Comparison of ENCODE assay signal across 1 cellular context in the genomic region with DNA sequence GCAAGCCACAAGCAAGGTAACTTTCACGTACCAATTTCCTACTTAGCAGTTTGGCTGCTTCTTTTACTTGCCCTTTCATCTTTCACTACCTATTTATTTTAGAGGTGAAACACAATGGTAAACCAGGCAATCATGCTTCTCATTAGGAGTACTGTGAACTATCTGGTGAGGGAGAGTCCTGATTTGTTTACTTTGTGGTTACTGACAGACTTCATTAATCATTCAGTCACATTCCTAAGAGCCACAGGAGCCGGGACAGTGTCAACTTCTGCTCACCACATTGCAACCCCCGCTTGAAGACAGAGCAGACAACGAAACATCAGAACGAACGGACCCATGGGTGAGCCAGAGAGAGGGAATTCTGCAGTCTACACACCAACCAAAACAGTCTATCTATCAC.
TF ChIP-seq lines count a peak whose summit lies in the region.

No MANE protein-coding gene starts in this region.

TF ChIP-seq in GM23338, 12 proteins besides CTCF, POLR2A, EP300 and RAD21 (continued from another document):
- TF ChIP-seq, protein P1, sequence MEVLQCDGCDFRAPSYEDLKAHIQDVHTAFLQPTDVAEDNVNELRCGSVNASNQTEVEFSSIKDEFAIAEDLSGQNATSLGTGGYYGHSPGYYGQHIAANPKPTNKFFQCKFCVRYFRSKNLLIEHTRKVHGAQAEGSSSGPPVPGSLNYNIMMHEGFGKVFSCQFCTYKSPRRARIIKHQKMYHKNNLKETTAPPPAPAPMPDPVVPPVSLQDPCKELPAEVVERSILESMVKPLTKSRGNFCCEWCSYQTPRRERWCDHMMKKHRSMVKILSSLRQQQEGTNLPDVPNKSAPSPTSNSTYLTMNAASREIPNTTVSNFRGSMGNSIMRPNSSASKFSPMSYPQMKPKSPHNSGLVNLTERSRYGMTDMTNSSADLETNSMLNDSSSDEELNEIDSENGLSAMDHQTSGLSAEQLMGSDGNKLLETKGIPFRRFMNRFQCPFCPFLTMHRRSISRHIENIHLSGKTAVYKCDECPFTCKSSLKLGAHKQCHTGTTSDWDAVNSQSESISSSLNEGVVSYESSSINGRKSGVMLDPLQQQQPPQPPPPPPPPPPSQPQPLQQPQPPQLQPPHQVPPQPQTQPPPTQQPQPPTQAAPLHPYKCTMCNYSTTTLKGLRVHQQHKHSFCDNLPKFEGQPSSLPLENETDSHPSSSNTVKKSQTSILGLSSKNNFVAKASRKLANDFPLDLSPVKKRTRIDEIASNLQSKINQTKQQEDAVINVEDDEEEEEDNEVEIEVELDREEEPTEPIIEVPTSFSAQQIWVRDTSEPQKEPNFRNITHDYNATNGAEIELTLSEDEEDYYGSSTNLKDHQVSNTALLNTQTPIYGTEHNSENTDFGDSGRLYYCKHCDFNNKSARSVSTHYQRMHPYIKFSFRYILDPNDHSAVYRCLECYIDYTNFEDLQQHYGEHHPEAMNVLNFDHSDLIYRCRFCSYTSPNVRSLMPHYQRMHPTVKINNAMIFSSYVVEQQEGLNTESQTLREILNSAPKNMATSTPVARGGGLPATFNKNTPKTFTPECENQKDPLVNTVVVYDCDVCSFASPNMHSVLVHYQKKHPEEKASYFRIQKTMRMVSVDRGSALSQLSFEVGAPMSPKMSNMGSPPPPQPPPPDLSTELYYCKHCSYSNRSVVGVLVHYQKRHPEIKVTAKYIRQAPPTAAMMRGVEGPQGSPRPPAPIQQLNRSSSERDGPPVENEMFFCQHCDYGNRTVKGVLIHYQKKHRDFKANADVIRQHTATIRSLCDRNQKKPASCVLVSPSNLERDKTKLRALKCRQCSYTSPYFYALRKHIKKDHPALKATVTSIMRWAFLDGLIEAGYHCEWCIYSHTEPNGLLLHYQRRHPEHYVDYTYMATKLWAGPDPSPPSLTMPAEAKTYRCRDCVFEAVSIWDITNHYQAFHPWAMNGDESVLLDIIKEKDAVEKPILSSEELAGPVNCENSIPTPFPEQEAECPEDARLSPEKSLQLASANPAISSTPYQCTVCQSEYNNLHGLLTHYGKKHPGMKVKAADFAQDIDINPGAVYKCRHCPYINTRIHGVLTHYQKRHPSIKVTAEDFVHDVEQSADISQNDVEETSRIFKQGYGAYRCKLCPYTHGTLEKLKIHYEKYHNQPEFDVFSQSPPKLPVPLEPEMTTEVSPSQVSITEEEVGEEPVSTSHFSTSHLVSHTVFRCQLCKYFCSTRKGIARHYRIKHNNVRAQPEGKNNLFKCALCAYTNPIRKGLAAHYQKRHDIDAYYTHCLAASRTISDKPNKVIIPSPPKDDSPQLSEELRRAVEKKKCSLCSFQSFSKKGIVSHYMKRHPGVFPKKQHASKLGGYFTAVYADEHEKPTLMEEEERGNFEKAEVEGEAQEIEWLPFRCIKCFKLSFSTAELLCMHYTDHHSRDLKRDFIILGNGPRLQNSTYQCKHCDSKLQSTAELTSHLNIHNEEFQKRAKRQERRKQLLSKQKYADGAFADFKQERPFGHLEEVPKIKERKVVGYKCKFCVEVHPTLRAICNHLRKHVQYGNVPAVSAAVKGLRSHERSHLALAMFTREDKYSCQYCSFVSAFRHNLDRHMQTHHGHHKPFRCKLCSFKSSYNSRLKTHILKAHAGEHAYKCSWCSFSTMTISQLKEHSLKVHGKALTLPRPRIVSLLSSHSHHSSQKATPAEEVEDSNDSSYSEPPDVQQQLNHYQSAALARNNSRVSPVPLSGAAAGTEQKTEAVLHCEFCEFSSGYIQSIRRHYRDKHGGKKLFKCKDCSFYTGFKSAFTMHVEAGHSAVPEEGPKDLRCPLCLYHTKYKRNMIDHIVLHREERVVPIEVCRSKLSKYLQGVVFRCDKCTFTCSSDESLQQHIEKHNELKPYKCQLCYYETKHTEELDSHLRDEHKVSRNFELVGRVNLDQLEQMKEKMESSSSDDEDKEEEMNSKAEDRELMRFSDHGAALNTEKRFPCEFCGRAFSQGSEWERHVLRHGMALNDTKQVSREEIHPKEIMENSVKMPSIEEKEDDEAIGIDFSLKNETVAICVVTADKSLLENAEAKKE (CRISPR knock-in tag; IDR thresholded peaks at IDR 0.05): no peak
- TF ChIP-seq EZH2phosphoT487 (IDR thresholded peaks at IDR 0.05; ENCODE audit: unreplicated experiment): no peak
- TF ChIP-seq, protein P2, sequence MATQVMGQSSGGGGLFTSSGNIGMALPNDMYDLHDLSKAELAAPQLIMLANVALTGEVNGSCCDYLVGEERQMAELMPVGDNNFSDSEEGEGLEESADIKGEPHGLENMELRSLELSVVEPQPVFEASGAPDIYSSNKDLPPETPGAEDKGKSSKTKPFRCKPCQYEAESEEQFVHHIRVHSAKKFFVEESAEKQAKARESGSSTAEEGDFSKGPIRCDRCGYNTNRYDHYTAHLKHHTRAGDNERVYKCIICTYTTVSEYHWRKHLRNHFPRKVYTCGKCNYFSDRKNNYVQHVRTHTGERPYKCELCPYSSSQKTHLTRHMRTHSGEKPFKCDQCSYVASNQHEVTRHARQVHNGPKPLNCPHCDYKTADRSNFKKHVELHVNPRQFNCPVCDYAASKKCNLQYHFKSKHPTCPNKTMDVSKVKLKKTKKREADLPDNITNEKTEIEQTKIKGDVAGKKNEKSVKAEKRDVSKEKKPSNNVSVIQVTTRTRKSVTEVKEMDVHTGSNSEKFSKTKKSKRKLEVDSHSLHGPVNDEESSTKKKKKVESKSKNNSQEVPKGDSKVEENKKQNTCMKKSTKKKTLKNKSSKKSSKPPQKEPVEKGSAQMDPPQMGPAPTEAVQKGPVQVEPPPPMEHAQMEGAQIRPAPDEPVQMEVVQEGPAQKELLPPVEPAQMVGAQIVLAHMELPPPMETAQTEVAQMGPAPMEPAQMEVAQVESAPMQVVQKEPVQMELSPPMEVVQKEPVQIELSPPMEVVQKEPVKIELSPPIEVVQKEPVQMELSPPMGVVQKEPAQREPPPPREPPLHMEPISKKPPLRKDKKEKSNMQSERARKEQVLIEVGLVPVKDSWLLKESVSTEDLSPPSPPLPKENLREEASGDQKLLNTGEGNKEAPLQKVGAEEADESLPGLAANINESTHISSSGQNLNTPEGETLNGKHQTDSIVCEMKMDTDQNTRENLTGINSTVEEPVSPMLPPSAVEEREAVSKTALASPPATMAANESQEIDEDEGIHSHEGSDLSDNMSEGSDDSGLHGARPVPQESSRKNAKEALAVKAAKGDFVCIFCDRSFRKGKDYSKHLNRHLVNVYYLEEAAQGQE (IDR thresholded peaks at IDR 0.05; ENCODE audit: unreplicated experiment): no peak
TF ChIP-seq in GM23338: peak in this region for 0.
